9 cellular contexts compared by ENCODE assay signal in the genomic region with DNA sequence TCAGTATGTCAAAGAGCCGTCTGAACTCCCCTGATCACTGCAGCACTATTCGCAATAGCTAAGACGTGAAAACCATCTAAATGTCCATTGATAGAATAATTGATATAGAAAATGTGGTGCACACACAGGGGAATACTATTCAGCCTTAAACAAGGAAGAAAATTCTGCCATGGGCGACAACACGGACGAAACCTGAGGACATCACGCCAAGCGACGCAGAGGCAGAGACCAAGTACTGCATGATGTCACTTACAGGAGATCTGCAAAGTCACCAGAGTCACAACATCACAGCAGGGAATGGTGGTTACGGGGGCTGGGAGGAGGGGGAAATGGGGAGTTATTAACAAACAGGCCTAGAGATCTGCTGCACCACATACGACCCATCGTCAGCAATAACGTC. TPM values are rescaled to one million over a fixed set of nuclear protein-coding genes. Genes with fewer than 3 reads are reported as not detected.
"Had no signal": no experiment of that assay in that cellular context is flagged by ENCODE, and none has a peak within 500 bp of the region (broad histone marks: within the 10 kb centered on the region; RNA-seq: fewer than 3 reads in every experiment).

No MANE protein-coding gene starts in this region.

RNA-seq across cellular contexts. Expression of a gene that starts 1.1 kb away (rescaled TPM):
- total RNA-seq: epithelial cell of proximal tubule, pulmonary artery endothelial cell had no signal

RNA-seq across cellular contexts. Expression of a gene that starts 26.8 kb away (rescaled TPM):
- total RNA-seq: activated naive CD8-positive, alpha-beta T cell treated with anti-CD3 and anti-CD28 coated beads, Interleukin-2, amount 10 ng/mL, durations not matched to agents 7 days and 5 days; epithelial cell of proximal tubule; fibroblast of villous mesenchyme; heart left ventricle; left cardiac atrium; pulmonary artery endothelial cell; right cardiac atrium had no signal
- polyA plus RNA-seq: heart left ventricle, right cardiac atrium had no signal

RNA-seq across cellular contexts. Expression of a gene that starts 49.5 kb away (rescaled TPM):
- total RNA-seq: fibroblast of villous mesenchyme, pulmonary artery endothelial cell had no signal

RNA-seq across cellular contexts. Expression of a gene that starts 52.8 kb away (rescaled TPM):
- total RNA-seq: activated naive CD8-positive, alpha-beta T cell treated with anti-CD3 and anti-CD28 coated beads, Interleukin-2, amount 10 ng/mL, durations not matched to agents 7 days and 5 days; cerebellum; epithelial cell of proximal tubule; fibroblast of villous mesenchyme; pulmonary artery endothelial cell; suprapubic skin had no signal
